ENCODE assay signal across 28 cellular contexts in the genomic region with DNA sequence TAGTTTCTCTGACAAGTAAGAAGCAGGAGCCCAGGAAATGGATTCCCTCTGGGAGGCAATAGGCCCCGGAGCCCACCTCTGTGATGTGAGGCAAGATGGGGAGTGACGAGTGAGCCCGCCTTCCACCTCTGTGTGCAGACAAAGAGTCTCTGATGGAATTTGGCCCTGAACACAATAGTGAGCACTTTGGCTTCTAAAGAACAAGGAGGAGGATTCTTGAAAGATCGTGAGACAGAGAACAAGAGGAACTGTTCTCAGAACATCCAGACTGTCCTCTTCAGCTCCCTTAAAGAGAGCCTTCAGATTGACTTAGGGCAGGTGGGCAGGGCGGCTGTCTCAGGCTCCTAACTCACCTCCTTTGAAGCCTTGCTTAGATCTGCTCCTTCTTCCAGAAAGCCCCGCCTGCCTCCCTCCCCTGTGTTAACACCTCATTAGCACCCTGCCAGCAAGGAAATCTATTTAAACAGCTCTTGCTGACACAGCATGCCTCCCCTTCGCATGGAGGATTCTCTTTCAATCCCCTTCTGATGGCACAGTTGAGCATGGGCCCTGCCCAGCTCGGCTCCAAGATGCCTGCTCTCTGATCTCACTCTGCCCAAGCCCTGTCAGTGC.
"Had no signal": no experiment of that assay in that cellular context is flagged by ENCODE, and none has a peak within 500 bp of the region (broad histone marks: within the 10 kb centered on the region; RNA-seq: fewer than 3 reads in every experiment).

No MANE protein-coding gene starts in this region.

- FAIRE-seq: endothelial cell of umbilical vein, kidney had no signal

- DNase-seq: activated B cell treated with CpG ODN at 0.5 μM for 24 hours; activated CD4-positive, alpha-beta T cell treated with anti-CD3 and anti-CD28 coated beads for 36 hours; activated CD4-positive, alpha-beta T cell treated with anti-CD3 and anti-CD28 coated beads, Interleukin-2, amount 50 U/mL, for 48 hours; activated CD8-positive, alpha-beta memory T cell treated with anti-CD3 and anti-CD28 coated beads, Interleukin-2, amount 50 U/mL, for 48 hours; activated effector memory CD4-positive, alpha-beta T cell treated with anti-CD3 and anti-CD28 coated beads, Interleukin-2, amount 50 U/mL, for 16 hours; activated naive CD4-positive, alpha-beta T cell treated with anti-CD3 and anti-CD28 coated beads, Interleukin-2, amount 50 U/mL, for 16 hours; activated naive CD8-positive, alpha-beta T cell treated with anti-CD3 and anti-CD28 coated beads, Interleukin-2, amount 50 U/mL, for 24 hours; activated T-cell treated with anti-CD3 and anti-CD28 coated beads, Interleukin-2, amount 50 U/mL, for 72 hours; body of pancreas; effector CD8-positive, alpha-beta T cell; esophagus squamous epithelium; gastrocnemius medialis; hippocampal formation; kidney; lower lobe of right lung; naive thymus-derived CD4-positive, alpha-beta T cell; right cardiac atrium; stimulated activated CD4-positive, alpha-beta T cell treated with anti-CD3 and anti-CD28 coated beads, Interleukin-4, amount 100 ng/mL, for 24 hours; stimulated activated naive CD4-positive, alpha-beta T cell treated with Interleukin-2 at 50 U/mL for 16 hours; T1000; upper lobe of left lung had no signal

- H2AFZ ChIP-seq: parathyroid adenoma had no signal

- H3K4me3 ChIP-seq: body of pancreas, cardiac muscle cell, esophagus squamous epithelium, gastrocnemius medialis, lower lobe of right lung, upper lobe of left lung had no signal

- H3K27ac Mint-ChIP-seq: activated B cell treated with CpG ODN at 0.5 μM for 24 hours; activated CD4-positive, alpha-beta T cell treated with anti-CD3 and anti-CD28 coated beads for 36 hours; activated naive CD8-positive, alpha-beta T cell treated with anti-CD3 and anti-CD28 coated beads, Interleukin-2, amount 50 U/mL, for 24 hours; activated T-cell treated with anti-CD3 and anti-CD28 coated beads, Interleukin-2, amount 50 U/mL, for 72 hours; dendritic cell treated with granulocyte-macrophage colony-stimulating factor and Interleukin-4, amounts not matched to agents 40 ng/mL and 50 ng/mL, for 4 days; naive thymus-derived CD4-positive, alpha-beta T cell; T-helper 1 cell treated with Interleukin-12 subunit alpha and Interleukin-12 subunit beta and Interleukin-4 antibody, amounts not matched to agents 30 μg/mL and 1 μg/mL, for 36 hours had no signal

- H3K36me3 Mint-ChIP-seq: naive thymus-derived CD4-positive, alpha-beta T cell had no signal

- H3K27me3 Mint-ChIP-seq: activated B cell treated with CpG ODN at 0.5 μM for 24 hours; activated naive CD8-positive, alpha-beta T cell treated with anti-CD3 and anti-CD28 coated beads, Interleukin-2, amount 50 U/mL, for 24 hours had no signal

- H3K4me1 ChIP-seq: body of pancreas, esophagus squamous epithelium, gastrocnemius medialis, lower lobe of right lung, parathyroid adenoma, upper lobe of left lung had no signal

- ATAC-seq: activated CD4-positive, alpha-beta T cell treated with anti-CD3 and anti-CD28 coated beads for 36 hours; activated naive CD8-positive, alpha-beta T cell treated with anti-CD3 and anti-CD28 coated beads, Interleukin-2, amount 50 U/mL, for 24 hours; activated T-cell treated with anti-CD3 and anti-CD28 coated beads, Interleukin-2, amount 50 U/mL, for 72 hours; body of pancreas; gastrocnemius medialis; left lobe of liver; lower lobe of right lung; naive thymus-derived CD4-positive, alpha-beta T cell; right cardiac atrium had no signal

- H3K27me3 ChIP-seq: body of pancreas, esophagus squamous epithelium, gastrocnemius medialis, neutrophil, upper lobe of left lung had no signal

- H3K4me1 Mint-ChIP-seq: activated B cell treated with CpG ODN at 0.5 μM for 24 hours; activated CD4-positive, alpha-beta T cell treated with anti-CD3 and anti-CD28 coated beads for 36 hours; activated naive CD8-positive, alpha-beta T cell treated with anti-CD3 and anti-CD28 coated beads, Interleukin-2, amount 50 U/mL, for 24 hours; naive thymus-derived CD4-positive, alpha-beta T cell had no signal

- H3K9me3 Mint-ChIP-seq: activated B cell treated with CpG ODN at 0.5 μM for 24 hours; activated naive CD8-positive, alpha-beta T cell treated with anti-CD3 and anti-CD28 coated beads, Interleukin-2, amount 50 U/mL, for 24 hours; T-helper 1 cell treated with Interleukin-12 subunit alpha and Interleukin-12 subunit beta and Interleukin-4 antibody, amounts not matched to agents 30 μg/mL and 1 μg/mL, for 36 hours had no signal

- H3K36me3 ChIP-seq: cardiac muscle cell, esophagus squamous epithelium, gastrocnemius medialis, lower lobe of right lung, neutrophil, upper lobe of left lung had no signal

- H3K79me2 ChIP-seq: parathyroid adenoma had no signal

- H3K9ac ChIP-seq: parathyroid adenoma had no signal

- H3K9me3 ChIP-seq: body of pancreas, esophagus squamous epithelium, gastrocnemius medialis, lower lobe of right lung, neutrophil, upper lobe of left lung had no signal

- H3K27ac ChIP-seq: body of pancreas, cardiac muscle cell, esophagus squamous epithelium, gastrocnemius medialis, lower lobe of right lung, neutrophil, parathyroid adenoma, upper lobe of left lung had no signal

- H3K4me3 Mint-ChIP-seq: activated B cell treated with CpG ODN at 0.5 μM for 24 hours; activated CD4-positive, alpha-beta T cell treated with anti-CD3 and anti-CD28 coated beads for 36 hours; activated naive CD8-positive, alpha-beta T cell treated with anti-CD3 and anti-CD28 coated beads, Interleukin-2, amount 50 U/mL, for 24 hours; activated T-cell treated with anti-CD3 and anti-CD28 coated beads, Interleukin-2, amount 50 U/mL, for 72 hours; dendritic cell treated with granulocyte-macrophage colony-stimulating factor and Interleukin-4, amounts not matched to agents 40 ng/mL and 50 ng/mL, for 4 days; naive thymus-derived CD4-positive, alpha-beta T cell; T-helper 1 cell treated with Interleukin-12 subunit alpha and Interleukin-12 subunit beta and Interleukin-4 antibody, amounts not matched to agents 30 μg/mL and 1 μg/mL, for 36 hours had no signal
